22 cellular contexts compared by ENCODE assay signal in genomic region chr13:104625196-104625595, GRCh38.
DNase-seq lines count a peak whose midpoint lies in the region; ATAC-seq, FAIRE-seq and TF ChIP-seq lines count a peak whose summit lies in the region.
"Had no signal": no experiment of that assay in that cellular context is flagged by ENCODE, and none has a peak within 500 bp of the region (broad histone marks: within the 10 kb centered on the region; RNA-seq: fewer than 3 reads in every experiment).

No MANE protein-coding gene starts in this region.

- H3T11ph ChIP-seq in H9 (ENCODE audit: low read length): no peak overlapping the region

- no peak overlapping the region for H2BK12ac ChIP-seq in H9 (ENCODE audit: insufficient read length, low read depth, low read length)

- H4K5ac ChIP-seq in H9 (ENCODE audit: insufficient read length, low read depth, low read length): no peak overlapping the region

- no peaks in the 10 kb centered on the region for H3K9me3 ChIP-seq in H9 (ENCODE audit: control insufficient read depth, low read depth, low read length)
- no peaks in the 10 kb centered on the region for H3K9me3 ChIP-seq in astrocyte (ENCODE audit: insufficient read depth, low read depth, low read length)
- no peaks in the 10 kb centered on the region for H3K9me3 ChIP-seq in colonic mucosa
- H3K9me3 ChIP-seq: BE2C had no signal

- no peaks in the 10 kb centered on the region for H4K20me1 ChIP-seq in H9 (ENCODE audit: control insufficient read depth, insufficient read depth, insufficient read length)
- H4K20me1 ChIP-seq in astrocyte (ENCODE audit: insufficient read depth, low read length): no peaks in the 10 kb centered on the region

- no peaks in the 10 kb centered on the region for H3K23me2 ChIP-seq in H9 (ENCODE audit: insufficient read length, low read depth, low read length, poor library complexity, severe bottlenecking)

- peak overlapping the region; percentile 48 for H3K18ac ChIP-seq in H9 (ENCODE audit: insufficient read length, low read depth, low read length)

- no CpG with 5 or more reads among the region's 7 CpGs for WGBS in H9 (ENCODE audit: extremely low coverage, insufficient read length, low lambda C conversion rate)

- H3K79me1 ChIP-seq in H9 (ENCODE audit: insufficient read depth, low read depth, low read length, poor library complexity, severe bottlenecking): no peaks in the 10 kb centered on the region

- no peak overlapping the region for H2BK20ac ChIP-seq in H9 (ENCODE audit: low read depth, low read length, poor library complexity, severe bottlenecking)

- H3K4ac ChIP-seq in H9 (ENCODE audit: low read depth, low read length): no peak overlapping the region

- H3K4me1 ChIP-seq in H9 (ENCODE audit: insufficient read depth, low read length) (no peaks in the 10 kb centered on the region; the same call in 1 of the 2 replicates), astrocyte (ENCODE audit: insufficient read depth, low read length) (no peaks in the 10 kb centered on the region), colonic mucosa (no peaks in the 10 kb centered on the region)
- H3K4me1 ChIP-seq: BE2C had no signal

- H3K9me3 Mint-ChIP-seq in H9: no peaks in the 10 kb centered on the region
- H3K9me3 Mint-ChIP-seq in astrocyte (ENCODE audit: unreplicated experiment): no peaks in the 10 kb centered on the region
- H3K9me3 Mint-ChIP-seq in neural crest cell: peaks cover 9% of the 10 kb centered on the region
- H3K9me3 Mint-ChIP-seq: IgD-negative memory B cell had no signal

- no peaks in the 10 kb centered on the region for H3K27me3 Mint-ChIP-seq in H9 (ENCODE audit: low read depth)
- no peaks in the 10 kb centered on the region for H3K27me3 Mint-ChIP-seq in astrocyte (ENCODE audit: low read depth, unreplicated experiment)
- H3K27me3 Mint-ChIP-seq in neural crest cell (ENCODE audit: low read depth): no peaks in the 10 kb centered on the region
- H3K27me3 Mint-ChIP-seq: CD4-positive, alpha-beta memory T cell; IgD-negative memory B cell had no signal

- no peak overlapping the region for H3K56ac ChIP-seq in H9 (ENCODE audit: insufficient read length, low read depth, low read length)

- H3K27ac Mint-ChIP-seq in H9 (no peak overlapping the region; a peak in 1 of 7 replicates), astrocyte (ENCODE audit: unreplicated experiment) (no peak overlapping the region), neural crest cell (ENCODE audit: unreplicated experiment) (no peak overlapping the region)
- H3K27ac Mint-ChIP-seq: CD4-positive, alpha-beta memory T cell; IgD-negative memory B cell had no signal

- H2BK5ac ChIP-seq in H9 (ENCODE audit: insufficient read length, low read length): no peak overlapping the region

- no peak overlapping the region for H4K8ac ChIP-seq in H9 (replicated peaks; ENCODE audit: insufficient read length, low read depth, low read length)

- no peak overlapping the region for H2BK15ac ChIP-seq in H9 (ENCODE audit: low read depth, low read length)

- H3K4me1 Mint-ChIP-seq in H9 (no peaks in the 10 kb centered on the region), astrocyte (ENCODE audit: low read depth, unreplicated experiment) (no peaks in the 10 kb centered on the region), neural crest cell (peaks cover 33% of the 10 kb centered on the region)
- H3K4me1 Mint-ChIP-seq: CD4-positive, alpha-beta memory T cell; IgD-negative memory B cell had no signal

- H3K27me3 ChIP-seq in H9 (ENCODE audit: insufficient read depth, low read length) (no peaks in the 10 kb centered on the region), astrocyte (ENCODE audit: insufficient read depth, low read length) (no peaks in the 10 kb centered on the region), colonic mucosa (no peaks in the 10 kb centered on the region)
- H3K27me3 ChIP-seq: BE2C had no signal

- H3K23ac ChIP-seq in H9 (ENCODE audit: insufficient read length, low read depth, low read length): no peak overlapping the region

- H2AFZ ChIP-seq in H9 (ENCODE audit: low read length) (no peak overlapping the region), astrocyte (ENCODE audit: low read depth, low read length) (peak overlapping the region; percentile 42)

- H3K79me2 ChIP-seq in H9 (ENCODE audit: insufficient read depth, low read length): no peaks in the 10 kb centered on the region
- no peaks in the 10 kb centered on the region for H3K79me2 ChIP-seq in astrocyte (ENCODE audit: insufficient read depth, low read length)

- no peak overlapping the region for H3K4me2 ChIP-seq in H9 (ENCODE audit: insufficient read depth, insufficient read length, low read length)
- H3K4me2 ChIP-seq in astrocyte (ENCODE audit: low read length): no peak overlapping the region

- H4K91ac ChIP-seq in H9 (ENCODE audit: insufficient read length, low read depth, low read length): no peak overlapping the region

- FAIRE-seq in astrocyte (lab: Jason Lieb, UNC): no peak
- FAIRE-seq: A204.1, D721Med, G401.6, GM12891, GM19239, H54 had no signal

- no peak overlapping the region for H2AK5ac ChIP-seq in H9 (ENCODE audit: insufficient read length, low read length)

- H3K4me3 ChIP-seq in astrocyte (ENCODE audit: insufficient read depth, low read depth, low read length): no peak overlapping the region
- H3K4me3 ChIP-seq in colonic mucosa: no peak overlapping the region

- H3K14ac ChIP-seq in H9 (ENCODE audit: insufficient read depth, low read length): no peak overlapping the region

- H3K36me3 Mint-ChIP-seq in H9 (ENCODE audit: insufficient read depth in 1 of 3, low read depth in 3 of 3) (no peaks in the 10 kb centered on the region), astrocyte (ENCODE audit: low read depth, unreplicated experiment) (no peaks in the 10 kb centered on the region), neural crest cell (ENCODE audit: low read depth) (peaks cover 3% of the 10 kb centered on the region)
- H3K36me3 Mint-ChIP-seq: CD4-positive, alpha-beta memory T cell; IgD-negative memory B cell had no signal

- H3K27ac ChIP-seq in H9 (ENCODE audit: insufficient read length, low read depth, low read length) (no peak overlapping the region), astrocyte (ENCODE audit: low read depth, low read length) (no peak overlapping the region), colonic mucosa (no peak overlapping the region)
- H3K27ac ChIP-seq: C4-2B had no signal

- H3K4me3 Mint-ChIP-seq in H9 (no peak overlapping the region), astrocyte (ENCODE audit: unreplicated experiment) (no peak overlapping the region), neural crest cell (peak overlapping the region; percentile 22)
- H3K4me3 Mint-ChIP-seq: CD4-positive, alpha-beta memory T cell; IgD-negative memory B cell had no signal

- no peak overlapping the region for H3K9ac ChIP-seq in H9 (ENCODE audit: extremely low read depth, insufficient read length, low read length)
- H3K9ac ChIP-seq in astrocyte (ENCODE audit: low read length): no peak overlapping the region
- H3K9ac ChIP-seq in colonic mucosa (ENCODE audit: low read depth in 2 of 2, low read length in 2 of 2): no peak overlapping the region

- TF ChIP-seq CTCF in H9 (conservative IDR thresholded peaks at IDR 0.05) (no peak), astrocyte (IDR thresholded peaks at IDR 0.05; ENCODE audit: insufficient read depth, low read depth, low read length) (no peak), neural crest cell (conservative IDR thresholded peaks at IDR 0.05) (no peak), colonic mucosa (IDR thresholded peaks at IDR 0.05) (no peak)

- no peaks in the 10 kb centered on the region for H3K36me3 ChIP-seq in astrocyte (ENCODE audit: insufficient read depth, low read length)
- no peaks in the 10 kb centered on the region for H3K36me3 ChIP-seq in colonic mucosa
- H3K36me3 ChIP-seq: BE2C had no signal

- intact Hi-C loops in colonic mucosa (cut with DNase I): no loop called here

- DNase-seq in H9 (no peak), NCI-H524 treated with DMSO at 0.1 percent for 48 hours (lab: John Stamatoyannopoulos, UW) (peak; percentile 35), astrocyte (ENCODE audit: low read depth) (no peak), neural crest cell (ENCODE audit: low read depth, low spot score) (peak; percentile 26), colonic mucosa (no peak), HCEC 1CT (no peak), AML-193 (lab: John Stamatoyannopoulos, UW) (no peak)
- DNase-seq: BE2C; CD4-positive, alpha-beta memory T cell; COR-L47; DMS153; DMS79 treated with DMSO at 0.1 percent for 48 hours; EL had no signal

- no peak overlapping the region for H2BK120ac ChIP-seq in H9 (ENCODE audit: low read depth, low read length, poor library complexity, severe bottlenecking)

- ATAC-seq in GM21619 (IDR thresholded peaks at IDR 0.05; ENCODE audit: unreplicated experiment): no peak

Comparison
In these comparisons a context has a peak if more than half of its experiments do, and no peak if none do; other contexts are left out.
1. DNase-seq: peak in NCI-H524 treated with DMSO at 0.1 percent for 48 hours (single experiment) and neural crest cell (single experiment); none in H9 (single experiment), astrocyte (single experiment), colonic mucosa (single experiment), HCEC 1CT (single experiment) and AML-193 (0 of 2).